Comparison of ENCODE assay signal across 8 cellular contexts in genomic region chr11:61747389-61748285, GRCh38. TPM values are rescaled to one million over a fixed set of nuclear protein-coding genes. Genes with fewer than 3 reads are reported as not detected.
DNase-seq lines count a peak whose midpoint lies in the region; ATAC-seq and TF ChIP-seq lines count a peak whose summit lies in the region.

No MANE protein-coding gene starts in this region.

- no peak overlapping the region for H3K27ac ChIP-seq in ovary

- no peak for TF ChIP-seq POLR2A in ovary (IDR thresholded peaks at IDR 0.05)

- DNase-seq in GM12864 (ENCODE audit: low read depth), result no peak
- DNase-seq in activated naive CD8-positive, alpha-beta T cell treated with anti-CD3 and anti-CD28 coated beads, Interleukin-2, amount 50 U/mL, for 24 hours, result peak; percentile 66
- peak; percentile 85 for DNase-seq in Right ventricle myocardium superior
- DNase-seq in ovary, result peak; percentile 87 to 92 (median 87)
- no peak for DNase-seq in cortex of kidney (lab: John Stamatoyannopoulos, UW)

- H3K27ac Mint-ChIP-seq in activated naive CD8-positive, alpha-beta T cell treated with anti-CD3 and anti-CD28 coated beads, Interleukin-2, amount 50 U/mL, for 24 hours, result no peak overlapping the region

- TF ChIP-seq CTCF in GM12864 (IDR thresholded peaks at IDR 0.05; ENCODE audit: low read depth, low read length, missing control alignments) (peak; percentile 94), ovary (IDR thresholded peaks at IDR 0.05) (peak; percentile 73 to 90 (median 89))

- peaks cover 19% of the 10 kb centered on the region for H3K27me3 Mint-ChIP-seq in activated naive CD8-positive, alpha-beta T cell treated with anti-CD3 and anti-CD28 coated beads, Interleukin-2, amount 50 U/mL, for 24 hours

- intact Hi-C loops in Right ventricle myocardium superior (cut with DNase I), result no loop called here
- intact Hi-C loops in ovary (cut with DNase I), result loop anchor here in 1 of 4 donors (2.0 kb wide), 1 partner anchor 29 kb away; no protein-coding TSS in a partner anchor

- WGBS in ovary, 3 donors, result 37 to 45% (median 40%) methylated on average over 11 to 14 of the region's 14 CpGs

- peak; percentile 48 for ATAC-seq in HG02981 (IDR thresholded peaks at IDR 0.05; ENCODE audit: unreplicated experiment)
- ATAC-seq in activated naive CD8-positive, alpha-beta T cell treated with anti-CD3 and anti-CD28 coated beads, Interleukin-2, amount 50 U/mL, for 24 hours, result peak; percentile 43
- peak; percentile 90 for ATAC-seq in Right ventricle myocardium superior (ENCODE audit: poor library complexity)
- no peak for ATAC-seq in GM21576 (IDR thresholded peaks at IDR 0.05; ENCODE audit: unreplicated experiment)

- no peak overlapping the region for H3K4me3 Mint-ChIP-seq in activated naive CD8-positive, alpha-beta T cell treated with anti-CD3 and anti-CD28 coated beads, Interleukin-2, amount 50 U/mL, for 24 hours

- H3K9me3 Mint-ChIP-seq in activated naive CD8-positive, alpha-beta T cell treated with anti-CD3 and anti-CD28 coated beads, Interleukin-2, amount 50 U/mL, for 24 hours, result no peaks in the 10 kb centered on the region

- no peaks in the 10 kb centered on the region for H3K36me3 ChIP-seq in ovary

- no peaks in the 10 kb centered on the region for H3K27me3 ChIP-seq in ovary

- H3K4me1 ChIP-seq in ovary (ENCODE audit: insufficient read depth), result peaks cover 14% of the 10 kb centered on the region

- no peaks in the 10 kb centered on the region for H3K36me3 Mint-ChIP-seq in activated naive CD8-positive, alpha-beta T cell treated with anti-CD3 and anti-CD28 coated beads, Interleukin-2, amount 50 U/mL, for 24 hours (ENCODE audit: low read depth)

- no peaks in the 10 kb centered on the region for H3K9me3 ChIP-seq in ovary

- H3K4me3 ChIP-seq in GM12864 (ENCODE audit: low read depth, low read length), result no peak overlapping the region
- no peak overlapping the region for H3K4me3 ChIP-seq in ovary

- no peak for TF ChIP-seq EP300 in ovary (IDR thresholded peaks at IDR 0.05)

- H3K4me1 Mint-ChIP-seq in activated naive CD8-positive, alpha-beta T cell treated with anti-CD3 and anti-CD28 coated beads, Interleukin-2, amount 50 U/mL, for 24 hours, result peaks cover 2% of the 10 kb centered on the region

TF ChIP-seq in PFSK-1, 5 proteins besides CTCF, POLR2A, EP300 and RAD21:
- TF ChIP-seq FOXP2 (optimal IDR thresholded peaks at IDR 0.05; ENCODE audit: borderline replicate concordance, extremely low read depth, extremely low read length, insufficient read depth) (peak; percentile 50), POLR2AphosphoS5 (IDR thresholded peaks at IDR 0.05; ENCODE audit: low read depth, low read length) (no peak)

RNA-seq across cellular contexts. Expression of gene MYRF, which starts 4.8 kb away (rescaled TPM):
- polyA plus RNA-seq in PFSK-1 (2012; ENCODE audit: insufficient read length, low read depth), result 9.3 TPM
- total RNA-seq in Right ventricle myocardium superior (0.16 TPM), ovary (100 to 1,000 TPM in 1 of 7 donors, 10 to 100 TPM in 6; 11.3 to 109 (median 41.3) TPM)
- polyA plus RNA-seq in ovary, result 1 to 10 TPM; 6.6 to 6.7 TPM

RNA-seq across cellular contexts. Expression of gene TMEM258, which starts 44.8 kb away (rescaled TPM):
- 247 TPM for polyA plus RNA-seq in PFSK-1 (2012; ENCODE audit: insufficient read length, low read depth)
- 123 TPM for total RNA-seq in Right ventricle myocardium superior
- total RNA-seq in ovary, result 100 to 1,000 TPM in 5 of 7 donors, 10 to 100 TPM in 2; 32.2 to 131 (median 117) TPM
- polyA plus RNA-seq in ovary, result 100 to 1,000 TPM; 170 to 192 TPM

RNA-seq across cellular contexts. Expression of gene FEN1, which starts 45.1 kb away (rescaled TPM):
- polyA plus RNA-seq in PFSK-1 (2012; ENCODE audit: insufficient read length, low read depth), result 37.6 TPM
- total RNA-seq in Right ventricle myocardium superior, result 6.3 TPM
- total RNA-seq in ovary, result 1 to 10 TPM; 3.7 to 8.6 (median 5.2) TPM
- polyA plus RNA-seq in ovary, result 1 to 10 TPM; 4.4 to 4.7 TPM

Comparison
In these comparisons a context has a peak if more than half of its experiments do, and no peak if none do; other contexts are left out.
1. DNase-seq: peak in activated naive CD8-positive, alpha-beta T cell treated with anti-CD3 and anti-CD28 coated beads, Interleukin-2, amount 50 U/mL, for 24 hours (single experiment), Right ventricle myocardium superior (single experiment) and ovary (5 of 5); none in GM12864 (single experiment) and cortex of kidney (single experiment).
2. RNA of gene MYRF, which starts 4.8 kb away (total RNA-seq): 11.3 to 109 TPM in ovary; 0.16 TPM in Right ventricle myocardium superior (single experiment); every median in the first group is over 10 times any median in the second.